19 cellular contexts compared by ENCODE assay signal in the genomic region with DNA sequence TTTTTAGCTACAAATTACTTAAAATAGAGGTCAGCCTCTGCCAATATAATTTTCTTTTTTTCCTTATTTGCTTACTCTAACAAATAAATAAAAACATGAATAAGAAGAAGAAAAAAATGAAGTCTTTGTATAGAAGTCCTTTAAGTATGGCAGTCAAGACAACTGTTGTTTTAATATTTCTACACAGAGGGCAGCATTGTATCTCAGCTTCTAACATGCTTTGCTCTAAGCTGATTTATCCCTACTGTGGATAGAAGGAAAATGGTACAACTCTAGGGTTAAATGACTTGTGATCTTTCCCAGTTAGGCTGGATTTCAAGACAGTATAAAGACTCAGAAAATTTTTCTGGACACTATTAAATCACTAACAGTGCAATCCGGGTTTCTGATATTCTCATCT.
DNase-seq lines count a peak whose midpoint lies in the region; ATAC-seq, FAIRE-seq and TF ChIP-seq lines count a peak whose summit lies in the region.
"Had no signal": no experiment of that assay in that cellular context is flagged by ENCODE, and none has a peak within 500 bp of the region (broad histone marks: within the 10 kb centered on the region; RNA-seq: fewer than 3 reads in every experiment).

No MANE protein-coding gene starts in this region.

- no peaks in the 10 kb centered on the region for H4K20me1 ChIP-seq in DOHH2 (ENCODE audit: control insufficient read depth, insufficient read depth, low read depth, low read length)
- no peaks in the 10 kb centered on the region for H4K20me1 ChIP-seq in GM12878 (ENCODE audit: control insufficient read depth, insufficient read depth)

- H3K9me3 ChIP-seq in DOHH2 (ENCODE audit: control insufficient read depth, insufficient read depth, low read length), result no peaks in the 10 kb centered on the region
- no peaks in the 10 kb centered on the region; the same call in 2 of the 3 replicates for H3K9me3 ChIP-seq in GM12878 (replicated peaks; ENCODE audit: control insufficient read depth, insufficient read depth, low read length)
- H3K9me3 ChIP-seq: vagina had no signal

- peak; percentile 10 for DNase-seq in M059J (ENCODE audit: low read depth)
- DNase-seq in GM12878 (ENCODE audit: low read depth, low spot score), result no peak
- DNase-seq in myocyte (ENCODE audit: low read depth), result peak; percentile 3
- no peak for DNase-seq in stimulated activated CD4-positive, alpha-beta T cell treated with anti-CD3 and anti-CD28 coated beads, Interleukin-2, amount 100 ng/mL, for 24 hours
- no peak for DNase-seq in activated CD8-positive, alpha-beta T cell treated with anti-CD3 and anti-CD28 coated beads for 36 hours
- DNase-seq in AG08395 (ENCODE audit: low spot score), result no peak
- DNase-seq: CD4-positive, CD25-positive, alpha-beta regulatory T cell; natural killer cell; NCI-H187; right cardiac atrium; stimulated activated naive B cell treated with anti-CD40 and anti-IgM and Interleukin-4, amounts not matched to agents 10 μg/mL and 1 μg/mL and 100 μg/mL, for 72 hours had no signal

- no peak for TF ChIP-seq POLR2A in GM12878 (IDR thresholded peaks at IDR 0.05; ENCODE audit: low read depth, low read length)

- H3K27ac ChIP-seq in DOHH2 (ENCODE audit: low read depth, low read length), result no peak overlapping the region
- H3K27ac ChIP-seq in GM12878 (ENCODE audit: control insufficient read depth, insufficient read depth), result no peak overlapping the region
- H3K27ac ChIP-seq: cardiac muscle cell, vagina had no signal

- H3K79me2 ChIP-seq in DOHH2 (ENCODE audit: control insufficient read depth, low read length) (no peaks in the 10 kb centered on the region), GM12878 (ENCODE audit: control insufficient read depth, insufficient read depth, low read length) (no peaks in the 10 kb centered on the region)

- no peak for FAIRE-seq in GM12878 (lab: Jason Lieb, UNC)
- FAIRE-seq: endothelial cell of umbilical vein had no signal

- no peaks in the 10 kb centered on the region for H3F3A ChIP-seq in DOHH2 (ENCODE audit: control insufficient read depth, insufficient read depth)

- POLR2A ChIA-PET in GM12878 (lab: Charles Lee), result no interaction called here
- POLR2A ChIA-PET in activated CD8-positive, alpha-beta T cell treated with anti-CD3 and anti-CD28 coated beads for 36 hours (lab: Charles Lee), result no interaction called here

- SMC1A ChIA-PET in GM12878 (lab: Charles Lee; ENCODE audit: uncharacterized antibody, unreplicated experiment), result no interaction called here

- no peak for TF ChIP-seq EP300 in GM12878 (IDR thresholded peaks at IDR 0.05; ENCODE audit: borderline replicate concordance in 1 of 2, control insufficient read depth in 1 of 2, low read depth in 2 of 2, low read length in 2 of 2)

- RAD21 ChIA-PET in GM12878 (lab: Charles Lee; ENCODE audit: unreplicated experiment), result no interaction called here

- H3K4me1 ChIP-seq in DOHH2 (ENCODE audit: control insufficient read depth, low read length), result no peaks in the 10 kb centered on the region
- H3K4me1 ChIP-seq in GM12878 (ENCODE audit: control insufficient read depth, insufficient read depth, low read length), result no peaks in the 10 kb centered on the region
- H3K4me1 ChIP-seq: vagina had no signal

- no peaks in the 10 kb centered on the region for H3K27me3 Mint-ChIP-seq in activated CD8-positive, alpha-beta T cell treated with anti-CD3 and anti-CD28 coated beads for 36 hours
- H3K27me3 Mint-ChIP-seq: activated naive CD4-positive, alpha-beta T cell treated with anti-CD3 and anti-CD28 coated beads, Interleukin-2, amount 50 U/mL, for 24 hours; CD4-positive, CD25-positive, alpha-beta regulatory T cell; IgD-negative memory B cell; stimulated activated naive B cell treated with anti-CD40 and anti-IgM and Interleukin-4, amounts not matched to agents 10 μg/mL and 1 μg/mL and 100 μg/mL, for 72 hours had no signal

- no peak overlapping the region for H3K4me3 Mint-ChIP-seq in activated CD8-positive, alpha-beta T cell treated with anti-CD3 and anti-CD28 coated beads for 36 hours
- H3K4me3 Mint-ChIP-seq: activated naive CD4-positive, alpha-beta T cell treated with anti-CD3 and anti-CD28 coated beads, Interleukin-2, amount 50 U/mL, for 24 hours; CD4-positive, CD25-positive, alpha-beta regulatory T cell; IgD-negative memory B cell; natural killer cell; stimulated activated naive B cell treated with anti-CD40 and anti-IgM and Interleukin-4, amounts not matched to agents 10 μg/mL and 1 μg/mL and 100 μg/mL, for 72 hours had no signal

- H3K4me2 ChIP-seq in DOHH2 (ENCODE audit: low read length) (no peak overlapping the region), GM12878 (ENCODE audit: control insufficient read depth, insufficient read depth) (no peak overlapping the region)

- WGBS in GM12878 (ENCODE audit: insufficient coverage, insufficient replicate concordance, low lambda C conversion rate, missing lambda C conversion rate), result 85% methylated on average over 1 of the region's 1 CpG

- H3K4me3 ChIP-seq in DOHH2 (ENCODE audit: low read length) (no peak overlapping the region), GM12878 (no peak overlapping the region)
- H3K4me3 ChIP-seq: cardiac muscle cell, vagina had no signal

- no peak overlapping the region for H3K9ac ChIP-seq in GM12878 (ENCODE audit: control insufficient read depth, insufficient read depth, low read length)

- H2AFZ ChIP-seq in GM12878 (ENCODE audit: control insufficient read depth, low read depth, low read length), result no peak overlapping the region

- no peaks in the 10 kb centered on the region for H3K27me3 ChIP-seq in DOHH2 (ENCODE audit: control insufficient read depth, low read length)
- no peaks in the 10 kb centered on the region for H3K27me3 ChIP-seq in GM12878 (replicated peaks in 1 of 2; ENCODE audit: control insufficient read depth in 2 of 2, insufficient read depth in 2 of 2, low read length in 1 of 2)
- H3K27me3 ChIP-seq: cardiac muscle cell, vagina had no signal

- intact Hi-C loops in GM12878 (cut with micrococcal nuclease; ENCODE audit: unreplicated experiment), result no loop called here
- intact Hi-C loops in activated CD8-positive, alpha-beta T cell treated with anti-CD3 and anti-CD28 coated beads for 36 hours (cut with micrococcal nuclease), result no loop called here

- TF ChIP-seq CTCF in DOHH2 (IDR thresholded peaks at IDR 0.05; ENCODE audit: low read depth, low read length, poor library complexity, severe bottlenecking) (peak; percentile 14), GM12878 (IDR thresholded peaks at IDR 0.05 in 2 of 3, conservative IDR thresholded peaks at IDR 0.05 in 1 of 3; ENCODE audit: control insufficient read depth in 2 of 3, extremely low read depth in 1 of 3, insufficient read depth in 1 of 3, low read depth in 3 of 3, low read length in 3 of 3) (no peak; a peak in 1 of 6 replicates)
- no peak for TF ChIP-seq CTCF in activated CD8-positive, alpha-beta T cell treated with anti-CD3 and anti-CD28 coated beads for 36 hours (IDR thresholded peaks at IDR 0.05)

- H3K27ac Mint-ChIP-seq in activated CD8-positive, alpha-beta T cell treated with anti-CD3 and anti-CD28 coated beads for 36 hours, result no peak overlapping the region
- H3K27ac Mint-ChIP-seq: activated naive CD4-positive, alpha-beta T cell treated with anti-CD3 and anti-CD28 coated beads, Interleukin-2, amount 50 U/mL, for 24 hours; CD4-positive, CD25-positive, alpha-beta regulatory T cell; IgD-negative memory B cell; natural killer cell had no signal

- H3K36me3 ChIP-seq in DOHH2 (ENCODE audit: control insufficient read depth, low read length) (no peaks in the 10 kb centered on the region), GM12878 (ENCODE audit: control insufficient read depth in 2 of 2, insufficient read depth in 2 of 2, low read length in 1 of 2) (no peaks in the 10 kb centered on the region)
- H3K36me3 ChIP-seq: cardiac muscle cell, vagina had no signal

- CTCF ChIA-PET in GM12878 (lab: Yijun Ruan, JAX), result interaction anchor here (0.7 kb wide), 1 partner anchor 55 kb away, joined by 3 read pairs; no protein-coding TSS in a partner anchor
- CTCF ChIA-PET in activated CD8-positive, alpha-beta T cell treated with anti-CD3 and anti-CD28 coated beads for 36 hours (lab: Charles Lee), result no interaction called here

- in situ Hi-C loops in GM12878 (cut with MboI), result no loop called here

- H3K4me1 Mint-ChIP-seq in activated CD8-positive, alpha-beta T cell treated with anti-CD3 and anti-CD28 coated beads for 36 hours (ENCODE audit: low read depth), result no peaks in the 10 kb centered on the region
- H3K4me1 Mint-ChIP-seq: activated naive CD4-positive, alpha-beta T cell treated with anti-CD3 and anti-CD28 coated beads, Interleukin-2, amount 50 U/mL, for 24 hours; CD4-positive, CD25-positive, alpha-beta regulatory T cell; IgD-negative memory B cell; natural killer cell; stimulated activated naive B cell treated with anti-CD40 and anti-IgM and Interleukin-4, amounts not matched to agents 10 μg/mL and 1 μg/mL and 100 μg/mL, for 72 hours had no signal

- ATAC-seq in GM12878 (0 out of 3 replicates have a peak, but pooled peaks have one; percentile 36), HG02884 (IDR thresholded peaks at IDR 0.05; ENCODE audit: unreplicated experiment) (no peak)
- ATAC-seq in activated CD8-positive, alpha-beta T cell treated with anti-CD3 and anti-CD28 coated beads for 36 hours, result no peak
- ATAC-seq: activated CD4-positive, CD25-positive, alpha-beta regulatory T cell treated with anti-CD3 and anti-CD28 coated beads, Interleukin-2, amount 50 U/mL, for 24 hours; natural killer cell; right cardiac atrium; stimulated activated naive B cell treated with anti-CD40 and anti-IgM and Interleukin-4, amounts not matched to agents 10 μg/mL and 1 μg/mL and 100 μg/mL, for 72 hours had no signal

- H3K9me2 ChIP-seq in DOHH2 (replicated peaks; ENCODE audit: control insufficient read depth, low read length), result no peaks in the 10 kb centered on the region

- no peaks in the 10 kb centered on the region for H3K36me3 Mint-ChIP-seq in activated CD8-positive, alpha-beta T cell treated with anti-CD3 and anti-CD28 coated beads for 36 hours (ENCODE audit: low read depth)
- H3K36me3 Mint-ChIP-seq: activated naive CD4-positive, alpha-beta T cell treated with anti-CD3 and anti-CD28 coated beads, Interleukin-2, amount 50 U/mL, for 24 hours; CD4-positive, CD25-positive, alpha-beta regulatory T cell; IgD-negative memory B cell; natural killer cell; stimulated activated naive B cell treated with anti-CD40 and anti-IgM and Interleukin-4, amounts not matched to agents 10 μg/mL and 1 μg/mL and 100 μg/mL, for 72 hours had no signal

- TF ChIP-seq RAD21 in GM12878 (IDR thresholded peaks at IDR 0.05; ENCODE audit: insufficient read depth, low read depth, low read length), result peak; percentile 3; the same call in 1 of the 2 replicates

- no TSS peak for BruUV-seq in GM12878 (replicated peaks; lab: Mats Ljungman, UMichigan)

- H3K9me3 Mint-ChIP-seq in activated CD8-positive, alpha-beta T cell treated with anti-CD3 and anti-CD28 coated beads for 36 hours, result peaks cover 1% of the 10 kb centered on the region
- H3K9me3 Mint-ChIP-seq: activated naive CD4-positive, alpha-beta T cell treated with anti-CD3 and anti-CD28 coated beads, Interleukin-2, amount 50 U/mL, for 24 hours; IgD-negative memory B cell; stimulated activated naive B cell treated with anti-CD40 and anti-IgM and Interleukin-4, amounts not matched to agents 10 μg/mL and 1 μg/mL and 100 μg/mL, for 72 hours had no signal

Comparison
In these comparisons a context has a peak if more than half of its experiments do, and no peak if none do; other contexts are left out.
1. DNase-seq: peak in M059J (single experiment) and myocyte (single experiment); none in GM12878 (single experiment), stimulated activated CD4-positive, alpha-beta T cell treated with anti-CD3 and anti-CD28 coated beads, Interleukin-2, amount 100 ng/mL, for 24 hours (0 of 2), activated CD8-positive, alpha-beta T cell treated with anti-CD3 and anti-CD28 coated beads for 36 hours (single experiment) and AG08395 (single experiment).